In the genomic region with DNA sequence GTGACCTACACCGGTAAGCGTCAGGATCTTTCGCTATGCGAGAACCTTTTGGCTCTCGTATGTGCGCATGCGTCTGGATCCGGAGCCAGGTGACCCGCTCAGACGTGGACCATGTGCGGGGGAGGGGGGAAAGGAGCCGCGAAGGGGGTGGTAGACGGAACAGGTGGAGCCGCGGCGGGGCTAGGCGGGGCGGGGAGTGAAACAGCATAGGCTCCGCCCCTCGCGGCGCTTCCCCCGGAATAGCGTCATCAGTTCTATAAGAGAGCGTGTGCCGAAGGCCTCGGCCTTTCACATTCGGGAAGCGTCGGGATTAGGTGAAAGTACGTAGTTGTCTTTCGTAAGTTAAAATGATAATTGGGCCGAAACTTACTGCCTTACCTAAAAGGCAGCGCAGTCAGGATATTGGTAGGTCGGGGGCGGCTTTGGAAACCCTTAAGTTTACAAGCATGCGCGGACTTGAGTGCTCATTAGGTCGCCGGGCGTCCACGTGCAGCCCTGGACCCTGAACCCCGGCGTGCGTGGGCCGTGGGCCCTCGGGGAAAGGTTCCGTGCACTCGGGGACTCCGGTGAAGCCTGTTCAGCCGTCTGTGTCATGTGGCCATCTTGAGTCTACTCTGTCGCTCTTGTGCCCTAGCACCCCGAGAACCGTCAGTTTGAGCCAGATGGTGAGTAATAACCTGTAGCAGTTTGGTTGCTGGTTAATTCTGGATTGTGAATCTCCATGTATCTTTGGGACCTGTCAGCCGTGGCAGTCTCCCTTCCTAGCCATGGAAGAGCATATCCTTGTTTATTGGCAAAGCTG, we compare ENCODE assay signal across 8 cellular contexts.
DNase-seq lines count a peak whose midpoint lies in the region; TF ChIP-seq lines count a peak whose summit lies in the region.

No MANE protein-coding gene starts in this region.

- peaks cover 12% of the 10 kb centered on the region for H3K9me3 Mint-ChIP-seq in HFFc6
- H3K9me3 Mint-ChIP-seq in activated naive CD4-positive, alpha-beta T cell treated with anti-CD3 and anti-CD28 coated beads, Interleukin-2, amount 10 ng/mL, durations not matched to agents 7 days and 5 days = peaks cover 2% of the 10 kb centered on the region

- H3K27ac ChIP-seq in suprapubic skin = peak overlapping the region; percentile 97

- peaks cover 35% of the 10 kb centered on the region for H3K4me1 ChIP-seq in suprapubic skin

- peak overlapping the region; percentile 87 for H3K4me3 Mint-ChIP-seq in HFFc6
- peak overlapping the region; percentile 86 for H3K4me3 Mint-ChIP-seq in activated naive CD4-positive, alpha-beta T cell treated with anti-CD3 and anti-CD28 coated beads, Interleukin-2, amount 10 ng/mL, durations not matched to agents 7 days and 5 days

- CTCF ChIA-PET in activated naive CD4-positive, alpha-beta T cell treated with anti-CD3 and anti-CD28 coated beads, Interleukin-2, amount 10 ng/mL, durations not matched to agents 7 days and 5 days (lab: Charles Lee) = no interaction called here

- in situ Hi-C loops in SK-MEL-5 (cut with HindIII; ENCODE audit: low pct_unique_long_range_greater_than_20kb, low sequenced_read_pairs) = no loop called here

- peak; percentile 50 to 88 for TF ChIP-seq POLR2A in suprapubic skin (IDR thresholded peaks at IDR 0.05)

- peak; percentile 4 for TF ChIP-seq EP300 in suprapubic skin (IDR thresholded peaks at IDR 0.05)

- no peaks in the 10 kb centered on the region for H3K9me3 ChIP-seq in suprapubic skin

- H3K4me3 ChIP-seq in suprapubic skin = peak overlapping the region; percentile 83

- peaks cover 37% of the 10 kb centered on the region for H3K36me3 Mint-ChIP-seq in HFFc6 (ENCODE audit: low read depth)
- H3K36me3 Mint-ChIP-seq in activated naive CD4-positive, alpha-beta T cell treated with anti-CD3 and anti-CD28 coated beads, Interleukin-2, amount 10 ng/mL, durations not matched to agents 7 days and 5 days = peaks cover 41% of the 10 kb centered on the region

- H3K4me1 Mint-ChIP-seq in HFFc6 (ENCODE audit: low read depth) = peaks cover 54% of the 10 kb centered on the region
- H3K4me1 Mint-ChIP-seq in activated naive CD4-positive, alpha-beta T cell treated with anti-CD3 and anti-CD28 coated beads, Interleukin-2, amount 10 ng/mL, durations not matched to agents 7 days and 5 days = peaks cover 48% of the 10 kb centered on the region

- TF ChIP-seq CTCF in HFFc6 (IDR thresholded peaks at IDR 0.05) (no peak), suprapubic skin (IDR thresholded peaks at IDR 0.05) (no peak)

- peaks cover 3% of the 10 kb centered on the region for H3K36me3 ChIP-seq in suprapubic skin

- peaks cover 19% of the 10 kb centered on the region for H3K27me3 Mint-ChIP-seq in HFFc6 (ENCODE audit: insufficient read depth)
- no peaks in the 10 kb centered on the region for H3K27me3 Mint-ChIP-seq in activated naive CD4-positive, alpha-beta T cell treated with anti-CD3 and anti-CD28 coated beads, Interleukin-2, amount 10 ng/mL, durations not matched to agents 7 days and 5 days

- under 1% methylated on average over 17 of the region's 56 CpGs for WGBS in suprapubic skin

- H3K27ac Mint-ChIP-seq in HFFc6 = peak overlapping the region; percentile 95
- H3K27ac Mint-ChIP-seq in activated naive CD4-positive, alpha-beta T cell treated with anti-CD3 and anti-CD28 coated beads, Interleukin-2, amount 10 ng/mL, durations not matched to agents 7 days and 5 days = peak overlapping the region; percentile 97

- peak; percentile 79 for DNase-seq in GM04504 (ENCODE audit: low read depth)
- peak; percentile 89 for DNase-seq in HFFc6
- DNase-seq in NAMALWA (ENCODE audit: low spot score) = peak; percentile 97
- peak; percentile 96 for DNase-seq in SK-MEL-5 (ENCODE audit: low read depth, low spot score)
- peak; percentile 99 for DNase-seq in activated naive CD4-positive, alpha-beta T cell treated with anti-CD3 and anti-CD28 coated beads, Interleukin-2, amount 10 ng/mL, durations not matched to agents 7 days and 5 days
- DNase-seq in germinal center (ENCODE audit: low spot score) = peak; percentile 98
- DNase-seq in non-pigmented ciliary epithelial cell (ENCODE audit: low read depth) = peak; percentile 71
- peak; percentile 96 to 97 for DNase-seq in suprapubic skin (ENCODE audit: low spot score in 2 of 2)

- H3K27me3 ChIP-seq in suprapubic skin = no peaks in the 10 kb centered on the region

Comparison
In these comparisons a context has a peak if more than half of its experiments do, and no peak if none do; other contexts are left out.
1. Peak in every context shown above with its lines: DNase-seq, H3K4me3 ChIP-seq and H3K27ac ChIP-seq.